20 cellular contexts compared by ENCODE assay signal in the genomic region with DNA sequence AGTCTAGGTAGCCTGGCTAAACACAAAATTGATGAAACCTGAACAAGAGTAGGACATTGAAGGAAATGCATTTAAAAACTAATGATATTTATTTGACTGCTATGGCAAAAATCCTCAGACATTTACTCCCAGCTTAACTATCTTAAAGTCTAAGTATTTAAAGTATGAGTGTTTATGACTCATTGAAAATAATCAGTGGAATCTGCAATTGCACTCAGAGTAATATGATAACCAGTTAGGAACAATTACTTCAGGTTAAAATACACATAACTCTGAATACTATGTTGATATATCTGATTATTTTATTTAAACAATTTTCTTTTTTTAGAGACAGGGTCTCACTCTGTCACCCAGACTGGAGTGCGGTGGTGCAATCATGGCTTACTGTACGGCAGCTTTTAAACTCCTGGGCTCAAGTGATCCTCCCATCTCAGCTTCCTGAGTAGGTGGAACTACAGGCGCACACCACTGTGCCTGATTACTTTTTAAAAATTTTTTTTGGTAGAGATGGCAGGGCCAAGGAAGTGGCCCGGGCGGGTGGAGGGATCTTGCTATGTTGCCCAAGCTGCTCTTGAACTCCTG. TPM values are rescaled to one million over a fixed set of nuclear protein-coding genes. Genes with fewer than 3 reads are reported as not detected.
DNase-seq lines count a peak whose midpoint lies in the region; ATAC-seq and TF ChIP-seq lines count a peak whose summit lies in the region.
"Had no signal": no experiment of that assay in that cellular context is flagged by ENCODE, and none has a peak within 500 bp of the region (broad histone marks: within the 10 kb centered on the region; RNA-seq: fewer than 3 reads in every experiment).

No MANE protein-coding gene starts in this region.

- peak; percentile 56 for DNase-seq in AG08396 (ENCODE audit: low spot score)
- peak; percentile 14 for DNase-seq in LHCN-M2 (ENCODE audit: low read depth)
- no peak for DNase-seq in chondrocyte (ENCODE audit: low spot score)
- DNase-seq in lung (ENCODE audit: low spot score), result no peak
- DNase-seq in erythroblast (lab: John Stamatoyannopoulos, UW), result no peak
- DNase-seq in NCI-H524 treated with DMSO at 0.1 percent for 48 hours (lab: John Stamatoyannopoulos, UW), result no peak
- DNase-seq in NCI-H128 (lab: John Stamatoyannopoulos, UW; ENCODE audit: unreplicated experiment), result no peak
- no peak for DNase-seq in activated naive CD8-positive, alpha-beta T cell treated with anti-CD3 and anti-CD28 coated beads for 36 hours
- DNase-seq: activated CD4-positive, alpha-beta T cell treated with anti-CD3 and anti-CD28 coated beads for 1 hour; Calu3; central memory CD4-positive, alpha-beta T cell; glutamatergic neuron; kidney; NCI-H2107; T-helper 2 cell; transverse colon had no signal

- TF ChIP-seq POLR2A in erythroblast (IDR thresholded peaks at IDR 0.05; ENCODE audit: low read length), result no peak

- peak overlapping the region; percentile 12 for H3K27ac Mint-ChIP-seq in chondrocyte (ENCODE audit: unreplicated experiment)
- no peak overlapping the region for H3K27ac Mint-ChIP-seq in activated naive CD8-positive, alpha-beta T cell treated with anti-CD3 and anti-CD28 coated beads for 36 hours
- H3K27ac Mint-ChIP-seq: activated naive CD4-positive, alpha-beta T cell treated with anti-CD3 and anti-CD28 coated beads, Interleukin-2, amount 50 U/mL, for 24 hours; IgD-negative memory B cell had no signal

- 72 to 87% methylated on average over 5 of the region's 5 CpGs for WGBS in lung, 2 donors

- H3K9me3 ChIP-seq in lung (ENCODE audit: control insufficient read depth in 2 of 2, insufficient read depth in 1 of 2, low read length in 1 of 2), result no peaks in the 10 kb centered on the region
- H3K9me3 ChIP-seq: neutrophil, transverse colon had no signal

- peak overlapping the region in 1 of 2 donors; percentile 66 for H3K27ac ChIP-seq in lung (ENCODE audit: low read depth in 1 of 2, low read length in 1 of 2)
- H3K27ac ChIP-seq: neutrophil, transverse colon had no signal

- peaks cover 0 to 12% of the 10 kb centered on the region in 2 donors for H3K4me1 ChIP-seq in lung (ENCODE audit: control insufficient read depth in 2 of 2, insufficient read depth in 2 of 2, low read length in 2 of 2)
- H3K4me1 ChIP-seq: transverse colon had no signal

- H3K36me3 Mint-ChIP-seq in chondrocyte (ENCODE audit: low read depth), result peaks cover 2% of the 10 kb centered on the region
- H3K36me3 Mint-ChIP-seq in activated naive CD8-positive, alpha-beta T cell treated with anti-CD3 and anti-CD28 coated beads for 36 hours, result no peaks in the 10 kb centered on the region
- H3K36me3 Mint-ChIP-seq: activated naive CD4-positive, alpha-beta T cell treated with anti-CD3 and anti-CD28 coated beads, Interleukin-2, amount 50 U/mL, for 24 hours; IgD-negative memory B cell had no signal

- no peak overlapping the region for H3K4me3 ChIP-seq in lung
- H3K4me3 ChIP-seq: transverse colon had no signal

- ATAC-seq in lung (ENCODE audit: insufficient read depth, low FRiP score), result peak; percentile 75
- ATAC-seq: Right ventricle myocardium inferior had no signal

- no peaks in the 10 kb centered on the region for H3K9me3 Mint-ChIP-seq in chondrocyte (ENCODE audit: low read depth)
- no peaks in the 10 kb centered on the region for H3K9me3 Mint-ChIP-seq in activated naive CD8-positive, alpha-beta T cell treated with anti-CD3 and anti-CD28 coated beads for 36 hours
- H3K9me3 Mint-ChIP-seq: activated naive CD4-positive, alpha-beta T cell treated with anti-CD3 and anti-CD28 coated beads, Interleukin-2, amount 50 U/mL, for 24 hours had no signal

- no peaks in the 10 kb centered on the region for H3K27me3 ChIP-seq in lung (ENCODE audit: control insufficient read depth, insufficient read depth)
- H3K27me3 ChIP-seq: neutrophil, transverse colon had no signal

- H3K27me3 Mint-ChIP-seq in chondrocyte (ENCODE audit: low read depth), result peaks cover 4% of the 10 kb centered on the region
- peaks cover 5% of the 10 kb centered on the region for H3K27me3 Mint-ChIP-seq in activated naive CD8-positive, alpha-beta T cell treated with anti-CD3 and anti-CD28 coated beads for 36 hours

- H3K4me3 Mint-ChIP-seq in chondrocyte (ENCODE audit: unreplicated experiment), result no peak overlapping the region
- no peak overlapping the region for H3K4me3 Mint-ChIP-seq in activated naive CD8-positive, alpha-beta T cell treated with anti-CD3 and anti-CD28 coated beads for 36 hours
- H3K4me3 Mint-ChIP-seq: activated naive CD4-positive, alpha-beta T cell treated with anti-CD3 and anti-CD28 coated beads, Interleukin-2, amount 50 U/mL, for 24 hours; IgD-negative memory B cell had no signal

- TF ChIP-seq CTCF in chondrocyte (IDR thresholded peaks at IDR 0.05) (no peak), lung (IDR thresholded peaks at IDR 0.05; ENCODE audit: control extremely low read depth, extremely low read depth) (no peak)

- H3K4me1 Mint-ChIP-seq in chondrocyte (ENCODE audit: low read depth), result peaks cover 16% of the 10 kb centered on the region
- no peaks in the 10 kb centered on the region for H3K4me1 Mint-ChIP-seq in activated naive CD8-positive, alpha-beta T cell treated with anti-CD3 and anti-CD28 coated beads for 36 hours
- H3K4me1 Mint-ChIP-seq: activated naive CD4-positive, alpha-beta T cell treated with anti-CD3 and anti-CD28 coated beads, Interleukin-2, amount 50 U/mL, for 24 hours; IgD-negative memory B cell had no signal

- H3K36me3 ChIP-seq in lung (ENCODE audit: control insufficient read depth in 2 of 2, insufficient read depth in 2 of 2, low read length in 2 of 2), result peaks cover 0 to under 1% of the 10 kb centered on the region in 2 donors
- H3K36me3 ChIP-seq: neutrophil, transverse colon had no signal

RNA-seq across cellular contexts. Expression of gene FILIP1, which starts 43.9 kb away (rescaled TPM):
- under 0.01 TPM in 1 of 2 replicates, not detected in the other for total RNA-seq in LHCN-M2 (2014; rRNA removed)
- polyA plus RNA-seq in LHCN-M2 (2012), result 0.01 TPM
- total RNA-seq in chondrocyte, result 0.51 to 7.1 TPM (median 7.0 TPM) in 3 replicates
- total RNA-seq in lung, result 10 to 100 TPM; 16.5 to 24.1 TPM
- polyA plus RNA-seq in lung, result 1 to 10 TPM; 5.6 to 5.7 TPM
- not detected for total RNA-seq in activated naive CD8-positive, alpha-beta T cell treated with anti-CD3 and anti-CD28 coated beads for 36 hours
- total RNA-seq: Calu3 had no signal
- polyA plus RNA-seq: IgD-negative memory B cell had no signal

Comparison
In these comparisons a context has a peak if more than half of its experiments do, and no peak if none do; other contexts are left out.
1. DNase-seq: peak in AG08396 (single experiment) and LHCN-M2 (single experiment); none in chondrocyte (single experiment), lung (single experiment), erythroblast (0 of 2), NCI-H524 treated with DMSO at 0.1 percent for 48 hours (single experiment), NCI-H128 (single experiment) and activated naive CD8-positive, alpha-beta T cell treated with anti-CD3 and anti-CD28 coated beads for 36 hours (single experiment).